1 cellular context compared by ENCODE assay signal in genomic region chr3:79684041-79684440, GRCh38.
TF ChIP-seq lines count a peak whose summit lies in the region.

No MANE protein-coding gene starts in this region.

TF ChIP-seq in HepG2, 621 proteins besides CTCF, POLR2A, EP300 and RAD21 (continued from another document):
- TF ChIP-seq CEBPZ (IDR thresholded peaks at IDR 0.05; ENCODE audit: low read length) = no peak
- peak; percentile 34 to 70; a peak in 3 of 4 replicates for TF ChIP-seq MAFK (conservative IDR thresholded peaks at IDR 0.05 in 1 of 2, IDR thresholded peaks at IDR 0.05 in 1 of 2; ENCODE audit: low read length in 2 of 2)
- TF ChIP-seq TFE3 (CRISPR knock-in tag; IDR thresholded peaks at IDR 0.05) = no peak
